In genomic region chr12:113185180-113186032, GRCh38 we compare ENCODE assay signal across 8 cellular contexts. TPM values are rescaled to one million over a fixed set of nuclear protein-coding genes. Genes with fewer than 3 reads are reported as not detected.
DNase-seq lines count a peak whose midpoint lies in the region; ATAC-seq and TF ChIP-seq lines count a peak whose summit lies in the region.

A gene with protein sequence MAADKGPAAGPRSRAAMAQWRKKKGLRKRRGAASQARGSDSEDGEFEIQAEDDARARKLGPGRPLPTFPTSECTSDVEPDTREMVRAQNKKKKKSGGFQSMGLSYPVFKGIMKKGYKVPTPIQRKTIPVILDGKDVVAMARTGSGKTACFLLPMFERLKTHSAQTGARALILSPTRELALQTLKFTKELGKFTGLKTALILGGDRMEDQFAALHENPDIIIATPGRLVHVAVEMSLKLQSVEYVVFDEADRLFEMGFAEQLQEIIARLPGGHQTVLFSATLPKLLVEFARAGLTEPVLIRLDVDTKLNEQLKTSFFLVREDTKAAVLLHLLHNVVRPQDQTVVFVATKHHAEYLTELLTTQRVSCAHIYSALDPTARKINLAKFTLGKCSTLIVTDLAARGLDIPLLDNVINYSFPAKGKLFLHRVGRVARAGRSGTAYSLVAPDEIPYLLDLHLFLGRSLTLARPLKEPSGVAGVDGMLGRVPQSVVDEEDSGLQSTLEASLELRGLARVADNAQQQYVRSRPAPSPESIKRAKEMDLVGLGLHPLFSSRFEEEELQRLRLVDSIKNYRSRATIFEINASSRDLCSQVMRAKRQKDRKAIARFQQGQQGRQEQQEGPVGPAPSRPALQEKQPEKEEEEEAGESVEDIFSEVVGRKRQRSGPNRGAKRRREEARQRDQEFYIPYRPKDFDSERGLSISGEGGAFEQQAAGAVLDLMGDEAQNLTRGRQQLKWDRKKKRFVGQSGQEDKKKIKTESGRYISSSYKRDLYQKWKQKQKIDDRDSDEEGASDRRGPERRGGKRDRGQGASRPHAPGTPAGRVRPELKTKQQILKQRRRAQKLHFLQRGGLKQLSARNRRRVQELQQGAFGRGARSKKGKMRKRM (minus strand): TSS chr12:113185478. CDS start chr12:113185451, 27 bp downstream.
A gene with protein sequence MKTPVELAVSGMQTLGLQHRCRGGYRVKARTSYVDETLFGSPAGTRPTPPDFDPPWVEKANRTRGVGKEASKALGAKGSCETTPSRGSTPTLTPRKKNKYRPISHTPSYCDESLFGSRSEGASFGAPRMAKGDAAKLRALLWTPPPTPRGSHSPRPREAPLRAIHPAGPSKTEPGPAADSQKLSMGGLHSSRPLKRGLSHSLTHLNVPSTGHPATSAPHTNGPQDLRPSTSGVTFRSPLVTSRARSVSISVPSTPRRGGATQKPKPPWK (plus strand): TSS chr12:113185721. CDS start chr12:113186747, 1,026 bp downstream.

- H3K4me1 Mint-ChIP-seq in naive thymus-derived CD8-positive, alpha-beta T cell: peaks cover 19 to 52% (median 39%) of the 10 kb centered on the region in 4 donors
- peaks cover 25 to 30% of the 10 kb centered on the region in 2 donors for H3K4me1 Mint-ChIP-seq in stimulated activated naive B cell treated with anti-CD40 and anti-IgM and Interleukin-4, amounts not matched to agents 10 μg/mL and 1 μg/mL and 100 μg/mL, for 72 hours

- H2AFZ ChIP-seq in fibroblast of lung (ENCODE audit: low read length): peak within 1 kb of the TSS; percentile 87

- H3K4me1 ChIP-seq in fibroblast of lung (ENCODE audit: control insufficient read depth, extremely low read depth, insufficient read depth, low read length): peaks cover 8% of the 10 kb centered on the region

- ATAC-seq in GM21515 (IDR thresholded peaks at IDR 0.05; ENCODE audit: unreplicated experiment): peak; percentile 40
- ATAC-seq in naive thymus-derived CD8-positive, alpha-beta T cell: peak; percentile 59 to 60
- ATAC-seq in stimulated activated naive B cell treated with anti-CD40 and anti-IgM and Interleukin-4, amounts not matched to agents 10 μg/mL and 1 μg/mL and 100 μg/mL, for 72 hours (replicated peaks): peak; percentile 59 to 67

- H3K79me2 ChIP-seq in fibroblast of lung (ENCODE audit: control insufficient read depth, insufficient read depth, low read length): peaks cover 34% of the 10 kb centered on the region

- H3K4me3 Mint-ChIP-seq in naive thymus-derived CD8-positive, alpha-beta T cell: peak within 1 kb of the TSS; percentile 90 to 99 (median 95)
- H3K4me3 Mint-ChIP-seq in stimulated activated naive B cell treated with anti-CD40 and anti-IgM and Interleukin-4, amounts not matched to agents 10 μg/mL and 1 μg/mL and 100 μg/mL, for 72 hours: peak within 1 kb of the TSS; percentile 92 to 97

- no peaks in the 10 kb centered on the region for H3K27me3 Mint-ChIP-seq in naive thymus-derived CD8-positive, alpha-beta T cell
- H3K27me3 Mint-ChIP-seq in stimulated activated naive B cell treated with anti-CD40 and anti-IgM and Interleukin-4, amounts not matched to agents 10 μg/mL and 1 μg/mL and 100 μg/mL, for 72 hours: no peaks in the 10 kb centered on the region

- no peaks in the 10 kb centered on the region for H3K9me3 ChIP-seq in fibroblast of lung (ENCODE audit: control insufficient read depth, insufficient read depth, low read depth, low read length)

- TF ChIP-seq CTCF in fibroblast of lung (conservative IDR thresholded peaks at IDR 0.05 in 1 of 2, IDR thresholded peaks at IDR 0.05 in 1 of 2; ENCODE audit: low read depth in 1 of 2, low read length in 2 of 2): no peak

- peak within 1 kb of the TSS; percentile 92 to 98 (median 96) for H3K27ac Mint-ChIP-seq in naive thymus-derived CD8-positive, alpha-beta T cell
- peak within 1 kb of the TSS; percentile 99 for H3K27ac Mint-ChIP-seq in stimulated activated naive B cell treated with anti-CD40 and anti-IgM and Interleukin-4, amounts not matched to agents 10 μg/mL and 1 μg/mL and 100 μg/mL, for 72 hours

- H3K36me3 ChIP-seq in fibroblast of lung (ENCODE audit: control insufficient read depth, insufficient read depth, low read length): peaks cover 2% of the 10 kb centered on the region

- H3K9ac ChIP-seq in fibroblast of lung (ENCODE audit: insufficient read depth, low read length): peak within 1 kb of the TSS; percentile 100

- H3K36me3 Mint-ChIP-seq in naive thymus-derived CD8-positive, alpha-beta T cell: peaks cover 0 to 34% (median 5%) of the 10 kb centered on the region in 3 donors
- peaks cover 28 to 39% of the 10 kb centered on the region in 2 donors for H3K36me3 Mint-ChIP-seq in stimulated activated naive B cell treated with anti-CD40 and anti-IgM and Interleukin-4, amounts not matched to agents 10 μg/mL and 1 μg/mL and 100 μg/mL, for 72 hours

- H3K27ac ChIP-seq in fibroblast of lung (ENCODE audit: insufficient read depth, low read length): peak within 1 kb of the TSS; percentile 98

- H3K4me3 ChIP-seq in fibroblast of lung (replicated peaks in 1 of 4; ENCODE audit: control extremely low read depth in 1 of 4, insufficient read depth in 1 of 4, low read depth in 3 of 4, low read length in 4 of 4): peak within 1 kb of the TSS; percentile 90 to 100 (median 94)

- peak within 1 kb of the TSS; percentile 90 for H3K4me2 ChIP-seq in fibroblast of lung (ENCODE audit: extremely low read depth, insufficient read depth, low read length)

- POLR2A ChIA-PET in naive thymus-derived CD8-positive, alpha-beta T cell (lab: Charles Lee): interaction anchor here (0.6 to 3.0 kb wide), 15 partner anchors 9 to 774 kb away, joined by 3 to 19 read pairs (median 4); partner anchors contain the start of genes OAS2 and TPCN1

- no peaks in the 10 kb centered on the region for H4K20me1 ChIP-seq in fibroblast of lung (ENCODE audit: control insufficient read depth, extremely low read depth, insufficient read depth, low read length)

- DNase-seq in DMS153 treated with DMSO at 0.1 percent for 48 hours (lab: John Stamatoyannopoulos, UW; ENCODE audit: unreplicated experiment): peak; percentile 76
- peak; percentile 88 for DNase-seq in HuH-7 (ENCODE audit: low spot score)
- peak; percentile 68 for DNase-seq in RPMI7951 (ENCODE audit: low read depth)
- peak; percentile 72 to 73 for DNase-seq in activated T-helper 1 cell treated with anti-CD3 and anti-CD28 coated beads, Interleukin-2, amount 50 U/mL, for 16 hours (ENCODE audit: low read depth in 1 of 2, low spot score in 1 of 2)
- peak; percentile 72 to 78 for DNase-seq in fibroblast of lung (ENCODE audit: low read depth in 2 of 2)
- DNase-seq in naive thymus-derived CD8-positive, alpha-beta T cell: peak; percentile 55 to 97 (median 80)
- DNase-seq in stimulated activated naive B cell treated with anti-CD40 and anti-IgM and Interleukin-4, amounts not matched to agents 10 μg/mL and 1 μg/mL and 100 μg/mL, for 72 hours: peak; percentile 79

- H3K9me3 Mint-ChIP-seq in naive thymus-derived CD8-positive, alpha-beta T cell: no peaks in the 10 kb centered on the region
- no peaks in the 10 kb centered on the region for H3K9me3 Mint-ChIP-seq in stimulated activated naive B cell treated with anti-CD40 and anti-IgM and Interleukin-4, amounts not matched to agents 10 μg/mL and 1 μg/mL and 100 μg/mL, for 72 hours

- no peaks in the 10 kb centered on the region for H3K27me3 ChIP-seq in fibroblast of lung (ENCODE audit: control insufficient read depth, insufficient read depth, low read length)

RNA-seq across cellular contexts. Expression of the first gene that starts in this region (rescaled TPM):
- 17.2 and 20.7 TPM in 2 replicates for total RNA-seq in RPMI7951 (2014; rRNA removed; shearing (Covaris generic))
- total RNA-seq in fibroblast of lung: 23.6 and 25.9 TPM in 2 replicates
- polyA plus RNA-seq in fibroblast of lung: 20.5 and 33.7 TPM in 2 replicates
- 23.1 and 39.7 TPM in 2 replicates for polyA plus RNA-seq in fibroblast of lung (2012)
- 31.5 and 48.5 TPM in 2 replicates for polyA minus RNA-seq in fibroblast of lung (ENCODE audit: low replicate concordance)
- 10 to 100 TPM; 76.1 to 81.8 TPM for total RNA-seq in naive thymus-derived CD8-positive, alpha-beta T cell
- polyA plus RNA-seq in naive thymus-derived CD8-positive, alpha-beta T cell: 10 to 100 TPM; 17.9 to 38.2 (median 24.3) TPM

RNA-seq across cellular contexts. Expression of the second gene that starts in this region (rescaled TPM):
- total RNA-seq in RPMI7951 (2014; rRNA removed; shearing (Covaris generic)): 39.5 and 43.0 TPM in 2 replicates
- total RNA-seq in fibroblast of lung: 11.6 and 11.8 TPM in 2 replicates
- 7.4 and 8.7 TPM in 2 replicates for polyA plus RNA-seq in fibroblast of lung
- polyA plus RNA-seq in fibroblast of lung (2012): 11.8 and 13.6 TPM in 2 replicates
- 4.9 and 6.9 TPM in 2 replicates for polyA minus RNA-seq in fibroblast of lung (ENCODE audit: low replicate concordance)
- 10 to 100 TPM; 12.8 to 17.1 TPM for total RNA-seq in naive thymus-derived CD8-positive, alpha-beta T cell
- polyA plus RNA-seq in naive thymus-derived CD8-positive, alpha-beta T cell: 10 to 100 TPM; 22.9 to 26.2 (median 24.6) TPM

Comparison
In these comparisons a context has a peak if more than half of its experiments do, and no peak if none do; other contexts are left out.
1. Peak in every context shown above with its lines: DNase-seq, ATAC-seq, H3K4me3 ChIP-seq and H3K27ac ChIP-seq.